In genomic region chr7:152675761-152676636, GRCh38 we compare ENCODE assay signal across 8 cellular contexts. TPM values are rescaled to one million over a fixed set of nuclear protein-coding genes. Genes with fewer than 3 reads are reported as not detected.
DNase-seq lines count a peak whose midpoint lies in the region; ATAC-seq and TF ChIP-seq lines count a peak whose summit lies in the region.

Gene XRCC2 (minus strand): TSS chr7:152676141. CDS start chr7:152676079, 62 bp downstream.

- peak within 1 kb of the TSS; percentile 68 for H3K23ac ChIP-seq in IMR-90 (ENCODE audit: low read depth, low read length)

- dilution Hi-C loops in IMR-90 (cut with HindIII; ENCODE audit: low sequenced_read_pairs, unreplicated experiment), result no loop called here

- peak within 1 kb of the TSS; percentile 66 for H3K9ac ChIP-seq in IMR-90 (ENCODE audit: low read depth, low read length)

- peaks cover 48% of the 10 kb centered on the region for H3K79me2 ChIP-seq in OCI-LY7 (ENCODE audit: insufficient read depth, low read depth, low read length)

- peak within 1 kb of the TSS; percentile 33 for H4K5ac ChIP-seq in IMR-90 (ENCODE audit: low read depth, low read length)

- ATAC-seq in GM21529 (IDR thresholded peaks at IDR 0.05; ENCODE audit: unreplicated experiment) (peak; percentile 86), IMR-90 (ENCODE audit: low read depth) (peak; percentile 95), mucosa of descending colon (peak; percentile 99)

- H3K4ac ChIP-seq in IMR-90 (ENCODE audit: low read depth, low read length), result peak within 1 kb of the TSS; percentile 60; the same call in 1 of the 2 replicates

- peak within 1 kb of the TSS; percentile 80 for H3K4me2 ChIP-seq in IMR-90 (ENCODE audit: low read depth, low read length)
- H3K4me2 ChIP-seq in OCI-LY7 (ENCODE audit: low read length), result peak within 1 kb of the TSS; percentile 89

- in situ Hi-C loops in IMR-90 (cut with MboI; ENCODE audit: low sequenced_read_pairs), result loop anchor here (10.0 kb wide), 1 partner anchor 341 kb away; no protein-coding TSS in a partner anchor

- POLR2A ChIA-PET in IMR-90 (lab: Charles Lee; ENCODE audit: unreplicated experiment) (no interaction called here), OCI-LY7 (lab: Charles Lee) (interaction anchor here (0.7 to 1.3 kb wide), 2 partner anchors 16 to 242 kb away, joined by 3 to 4 read pairs; no protein-coding TSS in a partner anchor)

- H3K9me3 ChIP-seq in IMR-90 (ENCODE audit: control insufficient read depth, insufficient read depth, low read length), result no peaks in the 10 kb centered on the region
- 0 out of 2 replicates have a peak, but pooled peaks cover 5% of the 10 kb centered on the region for H3K9me3 ChIP-seq in OCI-LY7 (ENCODE audit: low read length)
- H3K9me3 ChIP-seq in mucosa of descending colon, result no peaks in the 10 kb centered on the region

- no peaks in the 10 kb centered on the region for H3K4me1 ChIP-seq in IMR-90 (ENCODE audit: control insufficient read depth, insufficient read depth, low read length)
- peaks cover 15% of the 10 kb centered on the region for H3K4me1 ChIP-seq in OCI-LY7 (ENCODE audit: insufficient read depth, low read length, poor library complexity, severe bottlenecking)
- peaks cover 6% of the 10 kb centered on the region for H3K4me1 ChIP-seq in mucosa of descending colon (ENCODE audit: low read depth)

- H2BK120ac ChIP-seq in IMR-90 (ENCODE audit: low read depth, low read length), result no peak within 1 kb of the TSS

- peak within 1 kb of the TSS; percentile 70 for H3K14ac ChIP-seq in IMR-90 (replicated peaks; ENCODE audit: low read depth, low read length)

- TF ChIP-seq CTCF in IMR-90 (conservative IDR thresholded peaks at IDR 0.05; ENCODE audit: low read depth, low read length) (no peak), OCI-LY7 (conservative IDR thresholded peaks at IDR 0.05; ENCODE audit: low read length) (no peak), mucosa of descending colon (IDR thresholded peaks at IDR 0.05) (no peak)

- H3K36me3 ChIP-seq in IMR-90 (ENCODE audit: control insufficient read depth, insufficient read depth, low read length), result no peaks in the 10 kb centered on the region
- H3K36me3 ChIP-seq in OCI-LY7 (ENCODE audit: insufficient read depth, low read length), result peaks cover 33% of the 10 kb centered on the region
- H3K36me3 ChIP-seq in mucosa of descending colon (ENCODE audit: low read depth), result no peaks in the 10 kb centered on the region

- H2BK15ac ChIP-seq in IMR-90 (ENCODE audit: low read depth, low read length), result no peak within 1 kb of the TSS

- BruUV-seq in IMR-90 (replicated peaks; lab: Mats Ljungman, UMichigan) (no TSS peak), OCI-LY7 (replicated peaks; lab: Mats Ljungman, UMichigan) (TSS peak; percentile 98)

- H4K91ac ChIP-seq in IMR-90 (ENCODE audit: insufficient read depth, low read depth, low read length), result peak within 1 kb of the TSS; percentile 41; the same call in 1 of the 2 replicates

- peak within 1 kb of the TSS; percentile 71 for H2AK9ac ChIP-seq in IMR-90 (replicated peaks; ENCODE audit: low read depth, low read length, poor library complexity)

- H3K56ac ChIP-seq in IMR-90 (ENCODE audit: extremely low read depth, insufficient read depth, low read length), result peak within 1 kb of the TSS; percentile 72

- peak within 1 kb of the TSS; percentile 60 for H3K27ac ChIP-seq in IMR-90 (ENCODE audit: insufficient read depth, low read length)
- H3K27ac ChIP-seq in OCI-LY7 (ENCODE audit: low read depth, low read length, poor library complexity, severe bottlenecking), result peak within 1 kb of the TSS; percentile 68
- peak within 1 kb of the TSS; percentile 60 for H3K27ac ChIP-seq in epithelial cell of prostate

- H2BK20ac ChIP-seq in IMR-90 (ENCODE audit: low read depth, low read length), result 0 out of 2 replicates have a peak within 1 kb of the TSS, but pooled peaks have one; percentile 35

- H2AK5ac ChIP-seq in IMR-90 (ENCODE audit: low read depth, low read length), result no peak within 1 kb of the TSS

- DNase-seq in DMS114 treated with DMSO at 0.1 percent for 48 hours (lab: John Stamatoyannopoulos, UW; ENCODE audit: unreplicated experiment), result peak; percentile 73
- DNase-seq in IMR-90, result peak; percentile 85
- DNase-seq in OCI-LY7 (ENCODE audit: low spot score), result peak; percentile 93
- DNase-seq in activated T-cell treated with anti-CD3 and anti-CD28 coated beads for 1 hour (ENCODE audit: low read depth), result peak; percentile 97
- DNase-seq in epithelial cell of prostate (ENCODE audit: low read depth, low spot score), result peak; percentile 37
- peak; percentile 91 to 96 (median 94) for DNase-seq in mucosa of descending colon
- DNase-seq in stimulated activated CD8-positive, alpha-beta memory T cell treated with anti-CD3 and anti-CD28 coated beads, Interleukin-4, amount 100 ng/mL, for 1 hour (ENCODE audit: low read depth in 2 of 2, low spot score in 1 of 2), result peak; percentile 87 to 91

- peak within 1 kb of the TSS; percentile 93 to 94 for H4K8ac ChIP-seq in IMR-90 (ENCODE audit: low read depth in 2 of 2, low read length in 2 of 2)

- no peak for TF ChIP-seq RAD21 in IMR-90 (IDR thresholded peaks at IDR 0.05; ENCODE audit: low read length)

- CTCF ChIA-PET in IMR-90 (lab: Yijun Ruan, JAX) (no interaction called here), OCI-LY7 (lab: Charles Lee; ENCODE audit: unreplicated experiment) (no interaction called here)

- H2AFZ ChIP-seq in IMR-90 (replicated peaks; ENCODE audit: low read length, poor library complexity), result peak within 1 kb of the TSS; percentile 97
- H2AFZ ChIP-seq in OCI-LY7 (ENCODE audit: low read length), result peak within 1 kb of the TSS; percentile 43

- no peaks in the 10 kb centered on the region for H3K27me3 ChIP-seq in IMR-90 (ENCODE audit: control insufficient read depth, insufficient read depth, low read length)

- intact Hi-C loops in IMR-90 (cut with micrococcal nuclease) (loop anchor here (5.0 to 10.0 kb wide), 2 partner anchors 214 to 241 kb away; partner anchors contain the start of gene KMT2C), OCI-LY7 (cut with micrococcal nuclease; ENCODE audit: unreplicated experiment) (loop anchor here (2.0 to 10.0 kb wide), 4 partner anchors 86 to 341 kb away; partner anchors contain the start of gene KMT2C), mucosa of descending colon (cut with DNase I, micrococcal nuclease) (no loop called here)

- H3K9me2 ChIP-seq in OCI-LY7 (ENCODE audit: insufficient read depth, low read length), result no peaks in the 10 kb centered on the region

- H2BK5ac ChIP-seq in IMR-90 (ENCODE audit: low read depth, low read length, poor library complexity, severe bottlenecking), result peak within 1 kb of the TSS; percentile 72

- H3K4me3 ChIP-seq in IMR-90 (ENCODE audit: insufficient read depth, low read depth, low read length), result peak within 1 kb of the TSS; percentile 54
- peak within 1 kb of the TSS; percentile 80 for H3K4me3 ChIP-seq in OCI-LY7 (ENCODE audit: low read depth, low read length, poor library complexity, severe bottlenecking)
- peak within 1 kb of the TSS; percentile 46 for H3K4me3 ChIP-seq in mucosa of descending colon

- peaks cover 10 to 16% of the 10 kb centered on the region in 2 experiments; a peak in 3 of 4 replicates for H3K79me1 ChIP-seq in IMR-90 (ENCODE audit: low read depth in 1 of 2, low read length in 2 of 2)

- WGBS in IMR-90 (ENCODE audit: extremely low coverage in 2 of 2, insufficient read length in 1 of 2), 2 experiments, result 0% methylated on average over 9 of the region's 62 CpGs; no CpG with 5 or more reads in 1 of the 2 experiments

- H3K18ac ChIP-seq in IMR-90 (ENCODE audit: low read depth, low read length), result peak within 1 kb of the TSS; percentile 65

- H3K9me1 ChIP-seq in IMR-90 (ENCODE audit: insufficient read depth, low read length), result no peaks in the 10 kb centered on the region

- no peaks in the 10 kb centered on the region for H4K20me1 ChIP-seq in IMR-90 (ENCODE audit: insufficient read depth, low read length)
- H4K20me1 ChIP-seq in OCI-LY7 (ENCODE audit: insufficient read depth, low read length), result no peaks in the 10 kb centered on the region

- peak; percentile 92 for TF ChIP-seq POLR2A in IMR-90 (IDR thresholded peaks at IDR 0.05; ENCODE audit: low read depth, low read length)

TF ChIP-seq in IMR-90, 13 proteins besides CTCF, POLR2A, EP300 and RAD21 (continues in another document):
- TF ChIP-seq NFE2L2 (IDR thresholded peaks at IDR 0.05; ENCODE audit: low read depth, low read length) (no peak), ELK1 (IDR thresholded peaks at IDR 0.05; ENCODE audit: borderline replicate concordance, low read depth, low read length) (no peak), FOS (IDR thresholded peaks at IDR 0.05; ENCODE audit: low read depth, low read length) (no peak), RFX5 (IDR thresholded peaks at IDR 0.05; ENCODE audit: low read depth, low read length) (no peak), SMC3 (IDR thresholded peaks at IDR 0.05; ENCODE audit: low read depth, low read length) (no peak), USF2 (IDR thresholded peaks at IDR 0.05; ENCODE audit: low read depth, low read length) (no peak), MAFK (IDR thresholded peaks at IDR 0.05; ENCODE audit: low read depth, low read length) (no peak), MAZ (IDR thresholded peaks at IDR 0.05; ENCODE audit: borderline replicate concordance, low read depth, low read length) (peak; percentile 94), BHLHE40 (IDR thresholded peaks at IDR 0.05; ENCODE audit: low read depth, low read length) (0 out of 2 replicates have a peak, but pooled peaks have one; percentile 15), RCOR1 (IDR thresholded peaks at IDR 0.05; ENCODE audit: insufficient replicate concordance, low read length) (no peak)

RNA-seq across cellular contexts. Expression of gene XRCC2, which starts in this region (rescaled TPM):
- total RNA-seq in IMR-90 (2012; rRNA removed) (3.6 and 5.6 TPM in 2 replicates), OCI-LY7 (2022) (40.1 and 49.6 TPM in 2 replicates), mucosa of descending colon (1 to 10 TPM in 2 of 3 donors, under 1 TPM in 1; 0.98 to 2.5 (median 1.0) TPM)
- polyA plus RNA-seq in IMR-90 (2012; rRNA removed), result 2.0 and 2.2 TPM in 2 replicates
- 0.32 and 0.60 TPM in 2 replicates for polyA plus RNA-seq in IMR-90 (2012; cell fraction: cytosol; rRNA removed)
- 0.88 and 2.1 TPM in 2 replicates for polyA plus RNA-seq in IMR-90 (2012; cell fraction: nucleus; rRNA removed; ENCODE audit: low replicate concordance)
- total RNA-seq in OCI-LY7 (2014; rRNA removed; shearing (Covaris generic)), result 39.7 and 40.0 TPM in 2 replicates

Comparison
In these comparisons a context has a peak if more than half of its experiments do, and no peak if none do; other contexts are left out.
1. Peak in every context shown above with its lines: DNase-seq, ATAC-seq, H3K4me3 ChIP-seq and H3K27ac ChIP-seq.
2. DNase-seq: peak in every context shown above with its lines; median percentile 97 in activated T-cell treated with anti-CD3 and anti-CD28 coated beads for 1 hour; 94 in mucosa of descending colon; 93 in OCI-LY7; 89 in stimulated activated CD8-positive, alpha-beta memory T cell treated with anti-CD3 and anti-CD28 coated beads, Interleukin-4, amount 100 ng/mL, for 1 hour; 85 in IMR-90; 73 in DMS114 treated with DMSO at 0.1 percent for 48 hours; 37 in epithelial cell of prostate.
3. intact Hi-C loops: an anchor here in IMR-90 (5.0 to 10.0 kb wide) and OCI-LY7 (2.0 to 10.0 kb wide); none called in mucosa of descending colon.